10 cellular contexts compared by ENCODE assay signal in the genomic region with DNA sequence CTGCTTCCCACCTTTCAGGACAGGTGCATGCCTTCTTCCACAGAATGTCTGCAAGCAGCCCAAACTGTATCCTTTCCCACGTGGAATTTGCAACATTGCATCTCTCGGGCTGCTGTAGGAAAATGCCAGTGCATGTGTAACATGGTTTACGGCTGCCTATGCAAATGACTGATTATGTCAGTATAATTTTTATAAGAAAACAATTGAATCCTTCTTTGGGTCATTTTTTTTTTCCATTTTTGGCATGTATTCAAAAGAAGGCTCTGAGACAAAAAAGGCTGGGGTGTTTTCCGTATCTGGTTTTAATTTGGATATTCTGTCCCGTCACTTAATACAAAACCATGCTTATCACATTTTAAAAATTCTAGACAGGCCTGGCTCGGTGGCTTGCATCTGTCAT. TPM values are rescaled to one million over a fixed set of nuclear protein-coding genes. Genes with fewer than 3 reads are reported as not detected.
"Had no signal": no experiment of that assay in that cellular context is flagged by ENCODE, and none has a peak within 500 bp of the region (broad histone marks: within the 10 kb centered on the region; RNA-seq: fewer than 3 reads in every experiment).

No MANE protein-coding gene starts in this region.

RNA-seq across cellular contexts. Expression of gene OCM, which starts 0.5 kb away (rescaled TPM):
- total RNA-seq: activated CD4-positive, alpha-beta T cell treated with anti-CD3 and anti-CD28 coated beads for 36 hours; activated CD8-positive, alpha-beta memory T cell treated with anti-CD3 and anti-CD28 coated beads, Interleukin-2, amount 10 ng/mL, durations not matched to agents 7 days and 5 days; activated CD8-positive, alpha-beta T cell treated with anti-CD3 and anti-CD28 coated beads, Interleukin-2, amount 10 ng/mL, durations not matched to agents 7 days and 5 days; activated T-helper 2 cell treated with anti-CD3 and anti-CD28 coated beads, Interferon-gamma antibody, Interleukin-2, Interleukin-4, amounts not matched to agents 10 μg/mL and 5 μg/mL and 100 μg/mL, durations not matched to agents 14 hours and 24 hours and 36 hours; ascending aorta; bronchial epithelial cell; cardiac muscle cell; T-helper 2 cell treated with Interferon-gamma antibody and Interleukin-4, amounts not matched to agents 100 ng/mL and 5 ng/mL, for 36 hours; WTC11 had no signal
- polyA plus RNA-seq: adipose tissue had no signal
